Comparison of ENCODE assay signal across 30 cellular contexts in genomic region chr13:34303346-34303745, GRCh38.
"Had no signal": no experiment of that assay in that cellular context is flagged by ENCODE, and none has a peak within 500 bp of the region (broad histone marks: within the 10 kb centered on the region; RNA-seq: fewer than 3 reads in every experiment).

No MANE protein-coding gene starts in this region.

- H3K9me3 Mint-ChIP-seq: activated CD4-positive, alpha-beta T cell treated with anti-CD3 and anti-CD28 coated beads, Interleukin-2, amount 10 ng/mL, durations not matched to agents 24 days and 14 days had no signal

- H3K36me3 Mint-ChIP-seq: activated CD8-positive, alpha-beta memory T cell treated with anti-CD3 and anti-CD28 coated beads, Interleukin-2, amount 10 ng/mL, durations not matched to agents 7 days and 5 days had no signal

- H3K4me2 ChIP-seq: KMS-11 had no signal

- H3K4me1 Mint-ChIP-seq: activated B cell treated with CpG ODN at 0.5 μM for 24 hours; activated CD4-positive, alpha-beta T cell treated with anti-CD3 and anti-CD28 coated beads, Interleukin-2, amount 10 ng/mL, durations not matched to agents 24 days and 14 days; activated CD8-positive, alpha-beta memory T cell treated with anti-CD3 and anti-CD28 coated beads, Interleukin-2, amount 10 ng/mL, durations not matched to agents 7 days and 5 days; activated naive CD8-positive, alpha-beta T cell treated with anti-CD3 and anti-CD28 coated beads, Interleukin-2, amount 50 U/mL, for 24 hours; T-helper 17 cell had no signal

- DNase-seq: activated B cell treated with CpG ODN at 0.5 μM for 24 hours; activated CD4-positive, alpha-beta T cell treated with anti-CD3 and anti-CD28 coated beads for 1 hour; activated CD4-positive, alpha-beta T cell treated with anti-CD3 and anti-CD28 coated beads, Interleukin-2, amount 10 ng/mL, durations not matched to agents 24 days and 14 days; activated CD4-positive, alpha-beta T cell treated with anti-CD3 and anti-CD28 coated beads, Interleukin-2, amount 50 U/mL, for 48 hours; activated CD8-positive, alpha-beta memory T cell treated with anti-CD3 and anti-CD28 coated beads, Interleukin-2, amount 10 ng/mL, durations not matched to agents 7 days and 5 days; activated effector memory CD4-positive, alpha-beta T cell treated with anti-CD3 and anti-CD28 coated beads, Interleukin-2, amount 50 U/mL, for 16 hours; activated naive CD4-positive, alpha-beta T cell treated with Interleukin-2 at 50 U/mL for 16 hours; activated naive CD8-positive, alpha-beta T cell treated with anti-CD3 and anti-CD28 coated beads, Interleukin-2, amount 50 U/mL, for 24 hours; activated T-cell treated with anti-CD3 and anti-CD28 coated beads, Interleukin-2, amount 50 U/mL, for 24 hours; amniotic stem cell; body of pancreas; MG63; MV-4-11; NCI-H1092 treated with DMSO at 0.1 percent for 48 hours; NCI-H1417 treated with DMSO at 0.1 percent for 48 hours; NCI-H1694; NCI-H2029; NCI-H2107; NCI-H345; NCI-H510A; NCI-H526 treated with DMSO at 0.1 percent for 48 hours; NCI-H82; Peyer's patch; SIG-M5; T-helper 17 cell; T-helper 9 cell had no signal

- H3K27me3 Mint-ChIP-seq: activated B cell treated with CpG ODN at 0.5 μM for 24 hours; activated CD4-positive, alpha-beta T cell treated with anti-CD3 and anti-CD28 coated beads, Interleukin-2, amount 10 ng/mL, durations not matched to agents 24 days and 14 days; activated CD8-positive, alpha-beta memory T cell treated with anti-CD3 and anti-CD28 coated beads, Interleukin-2, amount 10 ng/mL, durations not matched to agents 7 days and 5 days; activated naive CD8-positive, alpha-beta T cell treated with anti-CD3 and anti-CD28 coated beads, Interleukin-2, amount 50 U/mL, for 24 hours; activated T-cell treated with anti-CD3 and anti-CD28 coated beads, Interleukin-2, amount 50 U/mL, for 24 hours; T-helper 17 cell had no signal

- H3K27me3 ChIP-seq: ascending aorta, body of pancreas, cardiac muscle cell, MG63, Peyer's patch had no signal

- H3K27ac ChIP-seq: ascending aorta, body of pancreas, cardiac muscle cell, KMS-11, Peyer's patch had no signal

- H3K9me3 ChIP-seq: body of pancreas had no signal

- H3K36me3 ChIP-seq: ascending aorta, cardiac muscle cell, MG63, Peyer's patch had no signal

- H3K4me3 Mint-ChIP-seq: activated B cell treated with CpG ODN at 0.5 μM for 24 hours; activated CD4-positive, alpha-beta T cell treated with anti-CD3 and anti-CD28 coated beads, Interleukin-2, amount 10 ng/mL, durations not matched to agents 24 days and 14 days; activated CD8-positive, alpha-beta memory T cell treated with anti-CD3 and anti-CD28 coated beads, Interleukin-2, amount 10 ng/mL, durations not matched to agents 7 days and 5 days; activated naive CD8-positive, alpha-beta T cell treated with anti-CD3 and anti-CD28 coated beads, Interleukin-2, amount 50 U/mL, for 24 hours; activated T-cell treated with anti-CD3 and anti-CD28 coated beads, Interleukin-2, amount 50 U/mL, for 24 hours; T-helper 17 cell had no signal

- H3K9ac ChIP-seq: KMS-11 had no signal

- H3K4me3 ChIP-seq: ascending aorta, body of pancreas, cardiac muscle cell, MG63, Peyer's patch had no signal

- ATAC-seq: activated CD8-positive, alpha-beta memory T cell treated with anti-CD3 and anti-CD28 coated beads, Interleukin-2, amount 10 ng/mL, durations not matched to agents 7 days and 5 days; activated naive CD4-positive, alpha-beta T cell treated with anti-CD3 and anti-CD28 coated beads, Interleukin-2, amount 50 U/mL, for 72 hours; activated naive CD8-positive, alpha-beta T cell treated with anti-CD3 and anti-CD28 coated beads, Interleukin-2, amount 50 U/mL, for 24 hours; body of pancreas; T-helper 17 cell had no signal

- H3K4me1 ChIP-seq: ascending aorta, Peyer's patch had no signal

- H3K27ac Mint-ChIP-seq: activated B cell treated with CpG ODN at 0.5 μM for 24 hours; activated CD4-positive, alpha-beta T cell treated with anti-CD3 and anti-CD28 coated beads, Interleukin-2, amount 10 ng/mL, durations not matched to agents 24 days and 14 days; activated CD8-positive, alpha-beta memory T cell treated with anti-CD3 and anti-CD28 coated beads, Interleukin-2, amount 10 ng/mL, durations not matched to agents 7 days and 5 days; activated naive CD4-positive, alpha-beta T cell treated with anti-CD3 and anti-CD28 coated beads, Interleukin-2, amount 50 U/mL, for 72 hours; activated naive CD8-positive, alpha-beta T cell treated with anti-CD3 and anti-CD28 coated beads, Interleukin-2, amount 50 U/mL, for 24 hours; activated T-cell treated with anti-CD3 and anti-CD28 coated beads, Interleukin-2, amount 50 U/mL, for 24 hours; T-helper 17 cell had no signal
